ENCODE assay signal across 8 cellular contexts in the genomic region with DNA sequence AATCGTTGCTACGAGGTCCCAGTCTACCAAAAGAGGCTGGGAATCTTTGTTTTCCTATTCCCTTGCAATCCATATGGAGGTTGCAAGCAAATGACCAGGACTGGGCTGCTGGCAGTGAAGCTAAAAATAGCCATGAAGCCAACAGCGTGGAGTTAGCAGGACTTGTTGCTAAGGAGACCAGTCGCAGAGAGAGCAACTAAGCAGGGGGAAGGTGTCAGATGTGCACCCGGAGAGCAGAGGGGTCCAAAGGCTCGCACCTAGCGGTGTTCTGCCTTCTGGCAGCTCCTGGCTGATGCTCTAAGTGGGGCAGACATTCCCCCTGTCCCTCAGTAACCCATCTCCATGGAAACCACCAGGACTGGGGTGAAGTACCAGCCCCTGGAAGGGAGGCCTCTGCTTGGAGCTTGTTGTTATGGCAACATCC.
DNase-seq lines count a peak whose midpoint lies in the region; ATAC-seq and TF ChIP-seq lines count a peak whose summit lies in the region.

No MANE protein-coding gene starts in this region.

- H3K4me1 ChIP-seq in tibial artery = peaks cover 0 to 27% (median 16%) of the 10 kb centered on the region in 4 donors

- TF ChIP-seq CTCF in cardiac fibroblast (IDR thresholded peaks at IDR 0.05; ENCODE audit: low read depth, low read length) (no peak), tibial artery (IDR thresholded peaks at IDR 0.05) (peak in 1 of 2 experiments; percentile 9), omental fat pad (IDR thresholded peaks at IDR 0.05) (no peak)

- DNase-seq in NCI-H82 (lab: John Stamatoyannopoulos, UW) = peak; percentile 58
- no peak for DNase-seq in NCI-H82 treated with DMSO at 0.1 percent for 48 hours (lab: John Stamatoyannopoulos, UW; ENCODE audit: unreplicated experiment)
- peak; percentile 19 to 68 for DNase-seq in cardiac fibroblast (ENCODE audit: low read depth in 2 of 2)
- DNase-seq in left kidney (ENCODE audit: low read depth, low spot score) = peak; percentile 94
- DNase-seq in tibial artery = no peak
- no peak for DNase-seq in omental fat pad (ENCODE audit: low spot score)
- no peak for DNase-seq in NCI-H2107 treated with DMSO at 0.1 percent for 48 hours (lab: John Stamatoyannopoulos, UW; ENCODE audit: unreplicated experiment)

- H3K4me3 ChIP-seq in cardiac fibroblast (replicated peaks in 1 of 2; ENCODE audit: low read depth in 2 of 2, low read length in 2 of 2) = no peak overlapping the region
- no peak overlapping the region for H3K4me3 ChIP-seq in tibial artery

- intact Hi-C loops in tibial artery (cut with DNase I; ENCODE audit: low total_unique reads) = no loop called here

- H3K36me3 ChIP-seq in tibial artery = peaks cover 0 to 48% (median 15%) of the 10 kb centered on the region in 3 donors

- H3K27me3 ChIP-seq in tibial artery = no peaks in the 10 kb centered on the region

- peak overlapping the region; percentile 56 to 62 for H3K27ac ChIP-seq in tibial artery

- ATAC-seq in omental fat pad (ENCODE audit: low FRiP score) (no peak), HG03442 (IDR thresholded peaks at IDR 0.05; ENCODE audit: unreplicated experiment) (no peak)

- no peaks in the 10 kb centered on the region for H3K9me3 ChIP-seq in tibial artery

Comparison
In these comparisons a context has a peak if more than half of its experiments do, and no peak if none do; other contexts are left out.
1. DNase-seq: peak in NCI-H82 (single experiment), cardiac fibroblast (2 of 2) and left kidney (single experiment); none in NCI-H82 treated with DMSO at 0.1 percent for 48 hours (single experiment), tibial artery (0 of 2), omental fat pad (single experiment) and NCI-H2107 treated with DMSO at 0.1 percent for 48 hours (single experiment).